11 cellular contexts compared by ENCODE assay signal in the genomic region with DNA sequence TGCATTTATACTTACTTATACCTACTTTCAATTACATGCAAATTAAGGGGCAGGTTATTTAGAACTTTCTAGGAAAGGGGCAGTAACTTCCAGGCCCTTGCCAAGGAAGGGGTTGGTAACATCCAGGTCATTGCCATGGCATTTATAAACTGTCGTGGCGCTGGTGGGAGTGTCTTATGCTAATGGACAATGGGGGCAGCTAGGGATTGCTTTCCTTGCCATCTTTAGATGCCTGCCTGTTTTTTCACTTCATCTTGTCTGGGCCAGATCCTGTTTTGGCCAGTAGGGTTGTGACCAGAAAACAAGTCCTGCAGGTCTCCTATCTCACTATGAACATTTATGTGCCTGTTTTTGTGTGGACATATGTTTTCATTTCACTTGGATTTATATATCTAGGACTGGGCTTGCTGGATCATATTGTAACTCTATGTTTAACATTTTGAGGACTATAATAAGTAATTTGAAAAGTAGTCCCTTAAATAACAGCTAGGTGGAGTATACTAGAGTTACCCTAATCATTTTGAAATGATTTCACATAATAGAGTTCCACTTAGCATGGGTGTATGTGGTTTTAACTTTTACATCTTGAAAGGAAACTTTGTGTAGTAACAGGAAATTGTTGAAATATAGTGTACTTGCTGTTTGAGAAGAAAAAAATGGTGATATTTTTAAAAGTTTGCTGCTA. TPM values are rescaled to one million over a fixed set of nuclear protein-coding genes. Genes with fewer than 3 reads are reported as not detected.
DNase-seq lines count a peak whose midpoint lies in the region; TF ChIP-seq lines count a peak whose summit lies in the region.
"Had no signal": no experiment of that assay in that cellular context is flagged by ENCODE, and none has a peak within 500 bp of the region (broad histone marks: within the 10 kb centered on the region; RNA-seq: fewer than 3 reads in every experiment).

No MANE protein-coding gene starts in this region.

- H4K20me1 ChIP-seq in Loucy (ENCODE audit: insufficient read depth, low read length, poor library complexity, severe bottlenecking): peaks cover 36% of the 10 kb centered on the region

- H3K27me3 ChIP-seq in Loucy (ENCODE audit: insufficient read depth, low read length, poor library complexity, severe bottlenecking) (no peaks in the 10 kb centered on the region), parathyroid adenoma (ENCODE audit: control insufficient read depth, insufficient read depth, low read length) (no peaks in the 10 kb centered on the region)

- no peak overlapping the region for H3K27ac Mint-ChIP-seq in chondrocyte (ENCODE audit: unreplicated experiment)

- H3K36me3 ChIP-seq in Loucy (ENCODE audit: insufficient read depth, low read length): peaks cover 11% of the 10 kb centered on the region
- no peaks in the 10 kb centered on the region for H3K36me3 ChIP-seq in parathyroid adenoma (ENCODE audit: control insufficient read depth, insufficient read depth, low read length)

- H3K9me3 ChIP-seq in Loucy (ENCODE audit: insufficient read depth, low read depth, low read length) (peaks cover 33% of the 10 kb centered on the region), parathyroid adenoma (ENCODE audit: control insufficient read depth, low read length) (no peaks in the 10 kb centered on the region)

- H3K4me1 ChIP-seq in Loucy (ENCODE audit: insufficient read depth, low read length, poor library complexity, severe bottlenecking) (peaks cover 14% of the 10 kb centered on the region), parathyroid adenoma (peaks cover 6% of the 10 kb centered on the region)

- H3F3A ChIP-seq in Loucy (ENCODE audit: low read depth): 0 out of 2 replicates have a peak, but pooled peaks cover 6% of the 10 kb centered on the region

- H3K27ac ChIP-seq in parathyroid adenoma: no peak overlapping the region
- H3K27ac ChIP-seq: 22Rv1 had no signal

- H3K36me3 Mint-ChIP-seq in chondrocyte (ENCODE audit: low read depth): peaks cover 7% of the 10 kb centered on the region

- DNase-seq in DMS 273 (lab: John Stamatoyannopoulos, UW; ENCODE audit: unreplicated experiment) (peak; percentile 7), DMS 273 treated with DMSO at 0.1 percent for 48 hours (lab: John Stamatoyannopoulos, UW) (no peak), chondrocyte (ENCODE audit: low spot score) (no peak), NCI-H2107 (lab: John Stamatoyannopoulos, UW) (no peak), NCI-H526 treated with DMSO at 0.1 percent for 48 hours (lab: John Stamatoyannopoulos, UW) (no peak), NCI-H226 (no peak)
- DNase-seq: NCI-H1092 treated with DMSO at 0.1 percent for 48 hours, small intestine had no signal

- H3K4me2 ChIP-seq in Loucy (ENCODE audit: low read depth, low read length, poor library complexity, severe bottlenecking): peak overlapping the region; percentile 36
- H3K4me2 ChIP-seq in parathyroid adenoma (ENCODE audit: low read length): no peak overlapping the region

- no peak overlapping the region for H3K4me3 Mint-ChIP-seq in chondrocyte (ENCODE audit: unreplicated experiment)

- H3K79me2 ChIP-seq in Loucy (ENCODE audit: insufficient read depth, low read length): peaks cover 24% of the 10 kb centered on the region; the same call in 1 of the 2 replicates
- peaks cover 12% of the 10 kb centered on the region for H3K79me2 ChIP-seq in parathyroid adenoma

- H3K4me3 ChIP-seq in Loucy (ENCODE audit: low read length, poor library complexity, severe bottlenecking): no peak overlapping the region
- no peak overlapping the region for H3K4me3 ChIP-seq in parathyroid adenoma (ENCODE audit: low read depth, low read length)

- no peaks in the 10 kb centered on the region for H3K9me2 ChIP-seq in Loucy (replicated peaks; ENCODE audit: low read depth, low read length)

- H3K4me1 Mint-ChIP-seq in chondrocyte (ENCODE audit: low read depth): peaks cover 35% of the 10 kb centered on the region

- H2AFZ ChIP-seq in Loucy (ENCODE audit: low read length) (no peak overlapping the region), parathyroid adenoma (no peak overlapping the region)

- H3K9me3 Mint-ChIP-seq in chondrocyte (ENCODE audit: low read depth): peaks cover 13% of the 10 kb centered on the region

- H3K9ac ChIP-seq in Loucy (ENCODE audit: low read depth, low read length, poor library complexity, severe bottlenecking) (no peak overlapping the region), parathyroid adenoma (no peak overlapping the region)

- TF ChIP-seq CTCF in Loucy (conservative IDR thresholded peaks at IDR 0.05; ENCODE audit: low read length) (peak; percentile 65), chondrocyte (IDR thresholded peaks at IDR 0.05) (peak; percentile 71), parathyroid adenoma (IDR thresholded peaks at IDR 0.05) (peak; percentile 16)

- H3K27me3 Mint-ChIP-seq in chondrocyte (ENCODE audit: low read depth): no peaks in the 10 kb centered on the region

RNA-seq across cellular contexts. Expression of gene LCLAT1, which starts 56.1 kb away (rescaled TPM):
- total RNA-seq in chondrocyte: 17.4 to 19.5 TPM (median 17.8 TPM) in 3 replicates

Comparison
In these comparisons a context has a peak if more than half of its experiments do, and no peak if none do; other contexts are left out.
1. CTCF ChIP-seq: peak in every context shown above with its lines; median percentile 71 in chondrocyte; 65 in Loucy; 16 in parathyroid adenoma.